8 cellular contexts compared by ENCODE assay signal in the genomic region with DNA sequence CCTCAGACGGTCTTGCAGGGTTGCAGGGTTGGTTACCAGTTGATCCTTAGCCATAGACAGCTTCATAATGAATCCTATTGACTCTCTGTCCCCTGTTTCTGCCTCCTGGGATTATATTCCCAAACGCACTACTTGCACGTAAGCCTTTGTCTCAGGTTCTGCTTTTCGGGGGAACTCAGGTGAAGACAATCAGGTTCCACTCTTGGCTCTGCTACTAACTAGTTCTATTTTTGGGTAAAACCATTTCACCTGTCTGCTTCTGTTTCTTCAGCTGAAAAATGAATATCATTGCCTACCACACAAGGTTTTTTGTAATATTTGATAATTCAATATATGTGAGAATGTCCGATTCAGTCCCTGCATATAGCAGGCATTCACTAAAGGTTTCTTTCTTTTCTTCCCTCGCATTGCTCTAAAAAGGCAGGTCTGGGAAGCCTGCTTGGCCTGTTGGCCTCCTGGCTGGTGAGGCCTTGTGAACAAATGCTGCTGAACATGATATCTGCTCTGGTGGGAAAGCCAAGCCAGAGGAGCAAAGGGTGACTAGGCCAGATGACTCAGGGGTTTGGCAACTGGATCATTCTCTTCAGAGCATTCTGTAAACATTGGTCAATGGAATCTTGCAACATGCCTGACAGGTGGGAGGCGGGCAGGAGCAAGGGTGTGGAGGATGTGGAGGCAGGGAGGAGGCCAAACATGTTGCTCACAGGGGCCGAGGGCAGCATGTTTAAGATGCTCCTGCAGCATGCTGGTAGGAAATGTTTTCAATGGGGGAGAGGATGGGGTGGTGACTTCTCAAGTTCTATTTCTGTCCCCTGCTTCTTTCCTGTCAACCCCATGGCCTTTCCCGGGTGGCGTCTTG. TPM values are rescaled to one million over a fixed set of nuclear protein-coding genes. Genes with fewer than 3 reads are reported as not detected.
DNase-seq lines count a peak whose midpoint lies in the region; ATAC-seq and TF ChIP-seq lines count a peak whose summit lies in the region.

No MANE protein-coding gene starts in this region.

- TF ChIP-seq CTCF in HL-60 (IDR thresholded peaks at IDR 0.05; ENCODE audit: insufficient read depth, low read length) = no peak

- H3K4me1 ChIP-seq in SJSA1 (replicated peaks) = peaks cover 34% of the 10 kb centered on the region

- no peaks in the 10 kb centered on the region for H3K36me3 Mint-ChIP-seq in stimulated activated memory B cell treated with anti-CD40 and anti-IgM and Interleukin-4, amounts not matched to agents 10 μg/mL and 1 μg/mL and 100 μg/mL, for 72 hours
- no peaks in the 10 kb centered on the region for H3K36me3 Mint-ChIP-seq in activated T-cell treated with anti-CD3 and anti-CD28 coated beads, Interleukin-2, amount 50 U/mL, for 72 hours (ENCODE audit: insufficient read depth in 2 of 2)

- H3K36me3 ChIP-seq in SJSA1 = no peaks in the 10 kb centered on the region

- intact Hi-C loops in left cardiac atrium (cut with DNase I) = no loop called here

- peaks cover 35% of the 10 kb centered on the region for H3K4me1 Mint-ChIP-seq in stimulated activated memory B cell treated with anti-CD40 and anti-IgM and Interleukin-4, amounts not matched to agents 10 μg/mL and 1 μg/mL and 100 μg/mL, for 72 hours
- H3K4me1 Mint-ChIP-seq in activated T-cell treated with anti-CD3 and anti-CD28 coated beads, Interleukin-2, amount 50 U/mL, for 72 hours (ENCODE audit: low read depth) = peaks cover 9% of the 10 kb centered on the region

- H3K27me3 ChIP-seq in HL-60 (ENCODE audit: insufficient read depth, poor library complexity, severe bottlenecking) (no peaks in the 10 kb centered on the region), SJSA1 (replicated peaks) (no peaks in the 10 kb centered on the region)

- ATAC-seq in left cardiac atrium (peak; percentile 85 to 94), HG03196 (IDR thresholded peaks at IDR 0.05; ENCODE audit: unreplicated experiment) (no peak)
- ATAC-seq in stimulated activated memory B cell treated with anti-CD40 and anti-IgM and Interleukin-4, amounts not matched to agents 10 μg/mL and 1 μg/mL and 100 μg/mL, for 72 hours = no peak
- ATAC-seq in activated T-cell treated with anti-CD3 and anti-CD28 coated beads, Interleukin-2, amount 50 U/mL, for 72 hours (replicated peaks in 1 of 2) = no peak

- H3K4me3 Mint-ChIP-seq in stimulated activated memory B cell treated with anti-CD40 and anti-IgM and Interleukin-4, amounts not matched to agents 10 μg/mL and 1 μg/mL and 100 μg/mL, for 72 hours = no peak overlapping the region
- no peak overlapping the region for H3K4me3 Mint-ChIP-seq in activated T-cell treated with anti-CD3 and anti-CD28 coated beads, Interleukin-2, amount 50 U/mL, for 72 hours

- H3K27ac Mint-ChIP-seq in stimulated activated memory B cell treated with anti-CD40 and anti-IgM and Interleukin-4, amounts not matched to agents 10 μg/mL and 1 μg/mL and 100 μg/mL, for 72 hours = peak overlapping the region; percentile 2
- no peak overlapping the region for H3K27ac Mint-ChIP-seq in activated T-cell treated with anti-CD3 and anti-CD28 coated beads, Interleukin-2, amount 50 U/mL, for 72 hours

- no peaks in the 10 kb centered on the region for H3K9me3 ChIP-seq in SJSA1 (replicated peaks)

- no peaks in the 10 kb centered on the region for H3K9me3 Mint-ChIP-seq in stimulated activated memory B cell treated with anti-CD40 and anti-IgM and Interleukin-4, amounts not matched to agents 10 μg/mL and 1 μg/mL and 100 μg/mL, for 72 hours
- H3K9me3 Mint-ChIP-seq in activated T-cell treated with anti-CD3 and anti-CD28 coated beads, Interleukin-2, amount 50 U/mL, for 72 hours = no peaks in the 10 kb centered on the region

- no peak overlapping the region for H3K27ac ChIP-seq in HL-60 (replicated peaks)
- peak overlapping the region; percentile 48 for H3K27ac ChIP-seq in SJSA1

- DNase-seq in HL-60 (ENCODE audit: low read depth in 1 of 2, low spot score in 1 of 2) (peak; percentile 56 to 89), SJSA1 (ENCODE audit: low read depth in 1 of 2, low spot score in 2 of 2) (peak; percentile 89 to 94), left cardiac atrium (peak; percentile 87), NCI-H1694 (lab: John Stamatoyannopoulos, UW) (no peak), cerebellar nuclear complex (lab: John Stamatoyannopoulos, UW) (no peak)
- DNase-seq in activated T-cell treated with anti-CD3 and anti-CD28 coated beads, Interleukin-2, amount 50 U/mL, for 72 hours = no peak

- no peak overlapping the region for H3K4me3 ChIP-seq in HL-60 (replicated peaks; ENCODE audit: insufficient read depth, low read length)
- no peak overlapping the region for H3K4me3 ChIP-seq in SJSA1

- no peaks in the 10 kb centered on the region for H3K27me3 Mint-ChIP-seq in stimulated activated memory B cell treated with anti-CD40 and anti-IgM and Interleukin-4, amounts not matched to agents 10 μg/mL and 1 μg/mL and 100 μg/mL, for 72 hours
- H3K27me3 Mint-ChIP-seq in activated T-cell treated with anti-CD3 and anti-CD28 coated beads, Interleukin-2, amount 50 U/mL, for 72 hours (ENCODE audit: low read depth) = peaks cover 36% of the 10 kb centered on the region

RNA-seq across cellular contexts. Expression of gene IER5, which starts 23.8 kb away (rescaled TPM):
- 67.6 and 76.5 TPM in 2 replicates for total RNA-seq in SJSA1 (2014; rRNA removed; shearing (Covaris generic))
- 10 to 100 TPM; 15.7 to 25.0 TPM for total RNA-seq in left cardiac atrium
- total RNA-seq in activated T-cell treated with anti-CD3 and anti-CD28 coated beads, Interleukin-2, amount 50 U/mL, for 72 hours = 10 to 100 TPM; 71.8 to 72.2 TPM

Comparison
In these comparisons a context has a peak if more than half of its experiments do, and no peak if none do; other contexts are left out.
1. DNase-seq: peak in HL-60 (2 of 2), SJSA1 (2 of 2) and left cardiac atrium (single experiment); none in NCI-H1694 (single experiment), activated T-cell treated with anti-CD3 and anti-CD28 coated beads, Interleukin-2, amount 50 U/mL, for 72 hours (0 of 2) and cerebellar nuclear complex (0 of 2).
2. ATAC-seq: peak in left cardiac atrium (2 of 2); none in stimulated activated memory B cell treated with anti-CD40 and anti-IgM and Interleukin-4, amounts not matched to agents 10 μg/mL and 1 μg/mL and 100 μg/mL, for 72 hours (single experiment), HG03196 (single experiment) and activated T-cell treated with anti-CD3 and anti-CD28 coated beads, Interleukin-2, amount 50 U/mL, for 72 hours (0 of 2).